Comparison of ENCODE assay signal across 36 cellular contexts in genomic region chr19:3788991-3789778, GRCh38. TPM values are rescaled to one million over a fixed set of nuclear protein-coding genes. Genes with fewer than 3 reads are reported as not detected.
DNase-seq lines count a peak whose midpoint lies in the region; ATAC-seq, FAIRE-seq and TF ChIP-seq lines count a peak whose summit lies in the region.
"Had no signal": no experiment of that assay in that cellular context is flagged by ENCODE, and none has a peak within 500 bp of the region (broad histone marks: within the 10 kb centered on the region; RNA-seq: fewer than 3 reads in every experiment).

No MANE protein-coding gene starts in this region.

- H3K36me3 ChIP-seq in kidney (ENCODE audit: control insufficient read depth in 1 of 2, insufficient read depth in 2 of 2, low read length in 2 of 2) (no peaks in the 10 kb centered on the region), psoas muscle (ENCODE audit: insufficient read depth in 1 of 2, low read depth in 1 of 2) (no peaks in the 10 kb centered on the region)
- H3K36me3 ChIP-seq: cardiac muscle cell, esophagus squamous epithelium, neutrophil, SJSA1, tibial artery had no signal

- WGBS in psoas muscle, 3 donors = 33 to 46% (median 41%) methylated on average over 16 to 17 of the region's 17 CpGs

- CTCF ChIA-PET in T-cell (lab: Charles Lee) = interaction anchor here in 1 of 2 donors (0.6 to 1.1 kb wide), 2 partner anchors 27 to 80 kb away, joined by 4 to 5 read pairs; partner anchors contain the start of gene MRPL54

- no peak overlapping the region for H3K27ac ChIP-seq in kidney (ENCODE audit: low read depth in 2 of 2, low read length in 2 of 2)
- H3K27ac ChIP-seq in psoas muscle = no peak overlapping the region
- H3K27ac ChIP-seq: cardiac muscle cell, esophagus squamous epithelium, neutrophil, SJSA1, tibial artery had no signal

- TF ChIP-seq CTCF in kidney (IDR thresholded peaks at IDR 0.05; ENCODE audit: borderline replicate concordance, extremely low read depth, insufficient read depth) = no peak
- TF ChIP-seq CTCF in psoas muscle (IDR thresholded peaks at IDR 0.05) = no peak
- TF ChIP-seq CTCF in chondrocyte (IDR thresholded peaks at IDR 0.05) = no peak

- H3K9me3 ChIP-seq in kidney (ENCODE audit: control insufficient read depth in 1 of 2, low read length in 2 of 2) (no peaks in the 10 kb centered on the region), psoas muscle (no peaks in the 10 kb centered on the region)
- H3K9me3 ChIP-seq: esophagus squamous epithelium, neutrophil, SJSA1 had no signal

- H3K4me3 ChIP-seq in kidney (ENCODE audit: low read length in 2 of 2) (no peak overlapping the region), psoas muscle (no peak overlapping the region)
- H3K4me3 ChIP-seq: cardiac muscle cell, esophagus squamous epithelium, SJSA1, tibial artery had no signal

- peaks cover 0 to 42% (median 16%) of the 10 kb centered on the region in 3 donors for H3K27me3 ChIP-seq in psoas muscle (ENCODE audit: insufficient read depth in 3 of 3, low read length in 2 of 3)

- H3K9ac ChIP-seq in kidney (ENCODE audit: low read length in 2 of 2) = no peak overlapping the region

- POLR2A ChIA-PET in T-cell (lab: Charles Lee) = no interaction called here

- H3K27ac Mint-ChIP-seq in T-cell (peak overlapping the region; percentile 56 to 79), chondrocyte (ENCODE audit: unreplicated experiment) (no peak overlapping the region)
- H3K27ac Mint-ChIP-seq in stimulated activated effector memory CD8-positive, alpha-beta T cell treated with anti-CD3 and anti-CD28 coated beads, Interleukin-12 subunit alpha, Interleukin-12 subunit beta, amount 100 ng/mL, for 72 hours = peak overlapping the region; percentile 74
- H3K27ac Mint-ChIP-seq: dendritic cell treated with granulocyte-macrophage colony-stimulating factor and Interleukin-4, amounts not matched to agents 40 ng/mL and 50 ng/mL, for 4 days; progenitor cell of endocrine pancreas had no signal

- intact Hi-C loops in kidney (cut with DNase I) (no loop called here), psoas muscle (cut with DNase I) (no loop called here)

- H3K36me3 Mint-ChIP-seq in T-cell = peaks cover 2% of the 10 kb centered on the region
- H3K36me3 Mint-ChIP-seq in stimulated activated effector memory CD8-positive, alpha-beta T cell treated with anti-CD3 and anti-CD28 coated beads, Interleukin-12 subunit alpha, Interleukin-12 subunit beta, amount 100 ng/mL, for 72 hours = peaks cover 14% of the 10 kb centered on the region
- peaks cover 8% of the 10 kb centered on the region for H3K36me3 Mint-ChIP-seq in chondrocyte (ENCODE audit: low read depth)

- H3K4me3 Mint-ChIP-seq in T-cell = peak overlapping the region in 1 of 3 donors; percentile 23
- H3K4me3 Mint-ChIP-seq in stimulated activated effector memory CD8-positive, alpha-beta T cell treated with anti-CD3 and anti-CD28 coated beads, Interleukin-12 subunit alpha, Interleukin-12 subunit beta, amount 100 ng/mL, for 72 hours = peak overlapping the region; percentile 65
- H3K4me3 Mint-ChIP-seq in chondrocyte (ENCODE audit: unreplicated experiment) = no peak overlapping the region
- H3K4me3 Mint-ChIP-seq: dendritic cell treated with granulocyte-macrophage colony-stimulating factor and Interleukin-4, amounts not matched to agents 40 ng/mL and 50 ng/mL, for 4 days had no signal

- DNase-seq in activated gamma-delta T cell treated with Interleukin-2 at 50 U/mL for 16 hours (peak; percentile 32), activated gamma-delta T cell (lab: John Stamatoyannopoulos, UW) (no peak), T-cell (peak in 17 of 34 experiments; percentile 18 to 60 (median 33)), kidney (peak; percentile 50), psoas muscle (no peak), chondrocyte (ENCODE audit: low spot score) (no peak), NCI-H82 treated with DMSO at 0.1 percent for 48 hours (lab: John Stamatoyannopoulos, UW; ENCODE audit: unreplicated experiment) (no peak)
- DNase-seq in stimulated activated effector memory CD8-positive, alpha-beta T cell treated with anti-CD3 and anti-CD28 coated beads, Interleukin-12 subunit alpha, Interleukin-12 subunit beta, amount 100 ng/mL, for 72 hours (ENCODE audit: low spot score in 2 of 2) = peak in 1 of 2 donors; percentile 65
- DNase-seq: activated CD8-positive, alpha-beta memory T cell treated with anti-CD3 and anti-CD28 coated beads for 24 hours; activated naive CD4-positive, alpha-beta T cell treated with anti-CD3 and anti-CD28 coated beads, Interleukin-2, amount 50 U/mL, for 16 hours; activated T-cell treated with anti-CD3 and anti-CD28 coated beads, Interleukin-2, amount 50 U/mL, for 48 hours; anterior cingulate cortex; esophagus squamous epithelium; KBM-7; mammary epithelial cell; MM.1S; NCI-H1417; NCI-H2029 treated with DMSO at 0.1 percent for 48 hours; NCI-H2227 treated with DMSO at 0.1 percent for 48 hours; NCI-H526 treated with DMSO at 0.1 percent for 48 hours; RPMI8226; stimulated activated CD4-positive, alpha-beta T cell treated with anti-CD3 and anti-CD28 coated beads, Interleukin-4, amount 100 ng/mL, for 4 hours; tibial artery had no signal

- FAIRE-seq in kidney (lab: Jason Lieb, UNC) = no peak
- FAIRE-seq: endometrium, frontal cortex, G401.6 had no signal

- ATAC-seq in T-cell (replicated peaks in 1 of 4) = peak in 2 of 4 experiments; percentile 19 to 48
- peak; percentile 69 for ATAC-seq in stimulated activated effector memory CD8-positive, alpha-beta T cell treated with anti-CD3 and anti-CD28 coated beads, Interleukin-12 subunit alpha, Interleukin-12 subunit beta, amount 100 ng/mL, for 72 hours
- ATAC-seq in psoas muscle = no peak
- ATAC-seq: activated CD4-positive, CD25-positive, alpha-beta regulatory T cell treated with anti-CD3 and anti-CD28 coated beads, Interleukin-2, amount 50 U/mL, for 24 hours; sciatic nerve had no signal

- H3K4me1 ChIP-seq in kidney (ENCODE audit: control insufficient read depth in 1 of 2, insufficient read depth in 1 of 2, low read depth in 1 of 2, low read length in 2 of 2) = no peaks in the 10 kb centered on the region
- H3K4me1 ChIP-seq in psoas muscle = no peaks in the 10 kb centered on the region
- H3K4me1 ChIP-seq: SJSA1 had no signal

- H3K27me3 Mint-ChIP-seq in T-cell (no peaks in the 10 kb centered on the region), chondrocyte (ENCODE audit: low read depth) (peaks cover 31% of the 10 kb centered on the region)

- peaks cover 6 to 32% (median 19%) of the 10 kb centered on the region in 3 donors for H3K4me1 Mint-ChIP-seq in T-cell
- peaks cover 41% of the 10 kb centered on the region for H3K4me1 Mint-ChIP-seq in stimulated activated effector memory CD8-positive, alpha-beta T cell treated with anti-CD3 and anti-CD28 coated beads, Interleukin-12 subunit alpha, Interleukin-12 subunit beta, amount 100 ng/mL, for 72 hours
- no peaks in the 10 kb centered on the region for H3K4me1 Mint-ChIP-seq in chondrocyte (ENCODE audit: low read depth)

- H3K9me3 Mint-ChIP-seq in T-cell (peaks cover 0 to 6% (median 0%) of the 10 kb centered on the region in 3 donors), chondrocyte (ENCODE audit: low read depth) (peaks cover 11% of the 10 kb centered on the region)
- H3K9me3 Mint-ChIP-seq in stimulated activated effector memory CD8-positive, alpha-beta T cell treated with anti-CD3 and anti-CD28 coated beads, Interleukin-12 subunit alpha, Interleukin-12 subunit beta, amount 100 ng/mL, for 72 hours = no peaks in the 10 kb centered on the region

RNA-seq across cellular contexts. Expression of gene MATK, which starts 3.0 kb away (rescaled TPM):
- total RNA-seq in T-cell (10 to 100 TPM in 4 of 5 donors, 1 to 10 TPM in 1; 9.2 to 41.4 (median 20.6) TPM), kidney (2.7 TPM), psoas muscle (under 1 TPM; 0.32 to 0.68 (median 0.51) TPM), chondrocyte (not detected in 3 replicates)
- polyA plus RNA-seq in kidney (ENCODE audit: insufficient read depth, low read depth, low replicate concordance) (4.2 TPM), psoas muscle (under 1 TPM; 0.16 to 0.24 (median 0.17) TPM)
- total RNA-seq: HT1080, mammary epithelial cell, SJSA1 had no signal
- polyA plus RNA-seq: mammary epithelial cell had no signal

RNA-seq across cellular contexts. Expression of gene RAX2, which starts 17.2 kb away (rescaled TPM):
- total RNA-seq in T-cell (not detected), kidney (not detected), psoas muscle (not detected), chondrocyte (not detected in 3 replicates)
- polyA plus RNA-seq in kidney (ENCODE audit: insufficient read depth, low read depth, low replicate concordance) (not detected), psoas muscle (not detected)
- total RNA-seq: A673, cardiac muscle cell, esophagus squamous epithelium, H4, HT1080, mammary epithelial cell, progenitor cell of endocrine pancreas, sciatic nerve, SJSA1 had no signal
- polyA plus RNA-seq: cardiac muscle cell, mammary epithelial cell had no signal

RNA-seq across cellular contexts. Expression of gene MRPL54, which starts 26.7 kb away (rescaled TPM):
- total RNA-seq in T-cell (10 to 100 TPM; 46.9 to 77.8 (median 52.2) TPM), kidney (57.6 TPM), psoas muscle (10 to 100 TPM; 35.2 to 68.8 (median 49.7) TPM), chondrocyte (41.6 to 52.4 TPM (median 42.9 TPM) in 3 replicates)
- polyA plus RNA-seq in kidney (ENCODE audit: insufficient read depth, low read depth, low replicate concordance) (151 TPM), psoas muscle (10 to 100 TPM; 40.9 to 81.3 (median 77.7) TPM)

RNA-seq across cellular contexts. Expression of gene APBA3, which starts 27.7 kb away (rescaled TPM):
- total RNA-seq in T-cell (10 to 100 TPM; 57.3 to 99.0 (median 78.2) TPM), kidney (27.5 TPM), psoas muscle (10 to 100 TPM; 17.7 to 23.6 (median 18.4) TPM), chondrocyte (17.8 to 20.4 TPM (median 18.2 TPM) in 3 replicates)
- polyA plus RNA-seq in kidney (ENCODE audit: insufficient read depth, low read depth, low replicate concordance) (17.1 TPM), psoas muscle (10 to 100 TPM; 19.4 to 30.1 (median 23.6) TPM)

Comparison
In these comparisons a context has a peak if more than half of its experiments do, and no peak if none do; other contexts are left out.
1. DNase-seq: peak in activated gamma-delta T cell treated with Interleukin-2 at 50 U/mL for 16 hours (single experiment) and kidney (single experiment); none in activated gamma-delta T cell (single experiment), psoas muscle (0 of 2), chondrocyte (single experiment) and NCI-H82 treated with DMSO at 0.1 percent for 48 hours (single experiment).